ENCODE assay signal across 1 cellular context in the genomic region with DNA sequence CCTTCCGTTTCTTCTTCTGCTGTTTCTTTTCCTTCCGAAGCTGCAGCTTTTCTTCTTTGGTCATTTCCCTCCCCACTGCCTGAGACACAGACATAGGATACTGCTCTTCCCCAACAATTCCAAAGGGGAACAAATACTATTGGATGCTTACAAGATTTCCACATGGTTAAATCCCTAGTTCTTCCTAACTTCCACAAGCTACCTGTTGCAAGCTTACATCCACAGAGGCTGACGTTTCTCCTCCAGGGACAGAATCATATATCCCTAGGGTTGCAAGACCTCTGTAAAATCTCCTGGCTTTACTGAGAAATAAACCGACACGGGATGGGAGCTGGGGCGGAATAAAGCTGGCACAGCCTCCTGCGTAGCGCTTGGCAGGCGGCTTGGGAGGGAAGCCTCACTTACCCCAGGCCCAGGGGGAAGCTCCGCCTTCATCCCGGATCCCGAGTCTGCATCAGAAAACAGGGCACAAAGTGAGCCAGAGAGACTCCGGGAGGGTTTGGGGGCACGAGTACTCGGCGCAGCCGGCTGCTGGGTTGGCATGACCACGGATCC.
TF ChIP-seq lines count a peak whose summit lies in the region.

No MANE protein-coding gene starts in this region.

TF ChIP-seq in HCT116, 20 proteins besides CTCF, POLR2A, EP300 and RAD21:
- TF ChIP-seq REST (IDR thresholded peaks at IDR 0.05; ENCODE audit: low read depth) (no peak), SRF (IDR thresholded peaks at IDR 0.05; ENCODE audit: low read depth) (no peak), JUND (IDR thresholded peaks at IDR 0.05) (no peak), ELF1 (IDR thresholded peaks at IDR 0.05; ENCODE audit: borderline replicate concordance, low read depth) (no peak), ZNF274 (IDR thresholded peaks at IDR 0.05; ENCODE audit: low read depth, low read length) (no peak), ZFX (IDR thresholded peaks at IDR 0.05) (no peak), EZH2phosphoT487 (IDR thresholded peaks at IDR 0.05; ENCODE audit: borderline replicate concordance) (no peak), TCF7L2 (IDR thresholded peaks at IDR 0.05; ENCODE audit: borderline replicate concordance, extremely low read depth, insufficient read depth, insufficient read length) (no peak), POLR2AphosphoS5 (IDR thresholded peaks at IDR 0.05; ENCODE audit: low read depth, low read length) (no peak), FOSL1 (IDR thresholded peaks at IDR 0.05; ENCODE audit: low read depth) (no peak)
- TF ChIP-seq, protein P1, sequence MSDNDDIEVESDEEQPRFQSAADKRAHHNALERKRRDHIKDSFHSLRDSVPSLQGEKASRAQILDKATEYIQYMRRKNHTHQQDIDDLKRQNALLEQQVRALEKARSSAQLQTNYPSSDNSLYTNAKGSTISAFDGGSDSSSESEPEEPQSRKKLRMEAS (IDR thresholded peaks at IDR 0.05): no peak
